ENCODE assay signal across 11 cellular contexts in genomic region chr12:121719926-121720414, GRCh38. TPM values are rescaled to one million over a fixed set of nuclear protein-coding genes. Genes with fewer than 3 reads are reported as not detected.
DNase-seq lines count a peak whose midpoint lies in the region; ATAC-seq and TF ChIP-seq lines count a peak whose summit lies in the region.
"Had no signal": no experiment of that assay in that cellular context is flagged by ENCODE, and none has a peak within 500 bp of the region (broad histone marks: within the 10 kb centered on the region; RNA-seq: fewer than 3 reads in every experiment).

No MANE protein-coding gene starts in this region.

- ATAC-seq in HG03460 (IDR thresholded peaks at IDR 0.05; ENCODE audit: unreplicated experiment), result no peak

- H2AFZ ChIP-seq in MM.1S (ENCODE audit: low read length), result no peak overlapping the region

- no peaks in the 10 kb centered on the region for H3K9me3 ChIP-seq in MM.1S (replicated peaks; ENCODE audit: insufficient read depth, low read length)

- no peaks in the 10 kb centered on the region for H3K36me3 ChIP-seq in MM.1S (replicated peaks; ENCODE audit: insufficient read depth, low read length)

- H4K20me1 ChIP-seq in MM.1S (ENCODE audit: insufficient read depth, low read length), result no peaks in the 10 kb centered on the region

- no peaks in the 10 kb centered on the region for H3K9me2 ChIP-seq in MM.1S (replicated peaks; ENCODE audit: insufficient read depth, low read length)

- H3K4me3 ChIP-seq in choroid plexus epithelial cell (ENCODE audit: low read depth, low read length) (no peak overlapping the region), MM.1S (ENCODE audit: low read length) (no peak overlapping the region)

- no peak overlapping the region for H3K27ac ChIP-seq in MM.1S (ENCODE audit: low read length)
- H3K27ac ChIP-seq: VCaP had no signal

- H3K9ac ChIP-seq in MM.1S (ENCODE audit: low read length), result no peak overlapping the region

- H3K79me2 ChIP-seq in MM.1S (ENCODE audit: low read length), result peaks cover 1% of the 10 kb centered on the region; the same call in 1 of the 2 replicates

- 0 out of 2 replicates have a peak, but pooled peaks cover 5% of the 10 kb centered on the region for H3F3A ChIP-seq in MM.1S (ENCODE audit: insufficient read depth, low read length)

- no peaks in the 10 kb centered on the region for H3K27me3 ChIP-seq in MM.1S (replicated peaks; ENCODE audit: insufficient read depth, low read length)

- TF ChIP-seq CTCF in choroid plexus epithelial cell (conservative IDR thresholded peaks at IDR 0.05; ENCODE audit: low read depth, low read length) (no peak), MM.1S (IDR thresholded peaks at IDR 0.05; ENCODE audit: low read length) (no peak)

- H3K4me2 ChIP-seq in MM.1S (ENCODE audit: low read depth, low read length), result no peak overlapping the region

- DNase-seq in AG08396 (ENCODE audit: low spot score), result peak; percentile 79
- peak; percentile 82 for DNase-seq in HS-5 (ENCODE audit: low read depth)
- DNase-seq in choroid plexus epithelial cell (ENCODE audit: low read depth), result peak; percentile 74
- DNase-seq in myocyte (ENCODE audit: low read depth), result peak; percentile 66
- DNase-seq in MM.1S, result no peak
- no peak for DNase-seq in activated CD4-positive, alpha-beta T cell treated with anti-CD3 and anti-CD28 coated beads for 4 hours
- no peak for DNase-seq in activated gamma-delta T cell (lab: John Stamatoyannopoulos, UW)
- DNase-seq: activated gamma-delta T cell treated with Interleukin-2 at 50 U/mL for 16 hours, NCI-H1694 had no signal

- H3K4me1 ChIP-seq in MM.1S (ENCODE audit: low read length), result peaks cover 6% of the 10 kb centered on the region

RNA-seq across cellular contexts. Expression of gene TMEM120B, which starts 7.4 kb away (rescaled TPM):
- 25.2 and 25.3 TPM in 2 replicates for total RNA-seq in myocyte
- polyA plus RNA-seq in myocyte (2012), result 18.6 TPM

RNA-seq across cellular contexts. Expression of gene MORN3, which starts 50.5 kb away (rescaled TPM):
- total RNA-seq in myocyte, result not detected in 2 replicates
- 0.44 TPM for polyA plus RNA-seq in myocyte (2012)

Comparison
In these comparisons a context has a peak if more than half of its experiments do, and no peak if none do; other contexts are left out.
1. DNase-seq: peak in AG08396 (single experiment), HS-5 (single experiment), choroid plexus epithelial cell (single experiment) and myocyte (single experiment); none in MM.1S (single experiment), activated CD4-positive, alpha-beta T cell treated with anti-CD3 and anti-CD28 coated beads for 4 hours (0 of 2) and activated gamma-delta T cell (single experiment).